10 cellular contexts compared by ENCODE assay signal in genomic region chr16:88628512-88628974, GRCh38. TPM values are rescaled to one million over a fixed set of nuclear protein-coding genes. Genes with fewer than 3 reads are reported as not detected.
DNase-seq lines count a peak whose midpoint lies in the region; ATAC-seq lines count a peak whose summit lies in the region.
"Had no signal": no experiment of that assay in that cellular context is flagged by ENCODE, and none has a peak within 500 bp of the region (broad histone marks: within the 10 kb centered on the region; RNA-seq: fewer than 3 reads in every experiment).

No MANE protein-coding gene starts in this region.

- H3K27me3 ChIP-seq in Karpas-422 (ENCODE audit: low read length): no peaks in the 10 kb centered on the region
- H3K27me3 ChIP-seq in naive thymus-derived CD4-positive, alpha-beta T cell (ENCODE audit: control insufficient read depth in 2 of 2, insufficient read depth in 2 of 2, low read length in 2 of 2): no peaks in the 10 kb centered on the region

- H4K20me1 ChIP-seq in Karpas-422 (ENCODE audit: insufficient read depth, low read depth, low read length): peaks cover 7% of the 10 kb centered on the region; the same call in 1 of the 2 replicates

- no peak overlapping the region for H3K4me2 ChIP-seq in Karpas-422 (ENCODE audit: low read depth, low read length, poor library complexity, severe bottlenecking)

- POLR2A ChIA-PET in naive thymus-derived CD4-positive, alpha-beta T cell (lab: Charles Lee): no interaction called here

- no peaks in the 10 kb centered on the region for H3K79me2 ChIP-seq in Karpas-422 (ENCODE audit: low read length)

- peak; percentile 28 for ATAC-seq in naive thymus-derived CD4-positive, alpha-beta T cell
- ATAC-seq in sciatic nerve: no peak

- peaks cover 0 to 18% (median 0%) of the 10 kb centered on the region in 5 donors for H3K36me3 Mint-ChIP-seq in naive thymus-derived CD4-positive, alpha-beta T cell

- H3K9me2 ChIP-seq in Karpas-422 (replicated peaks; ENCODE audit: insufficient read depth, low read length): no peaks in the 10 kb centered on the region

- CTCF ChIA-PET in naive thymus-derived CD4-positive, alpha-beta T cell (lab: Charles Lee): no interaction called here

- H3K36me3 ChIP-seq in Karpas-422 (ENCODE audit: insufficient read depth, low read length): no peaks in the 10 kb centered on the region; the same call in 1 of the 2 replicates
- H3K36me3 ChIP-seq in naive thymus-derived CD4-positive, alpha-beta T cell (ENCODE audit: control insufficient read depth in 2 of 3, insufficient read depth in 3 of 3, low read length in 3 of 3): peaks cover 0 to 77% (median 8%) of the 10 kb centered on the region in 3 experiments

- no peak overlapping the region for H3K9ac ChIP-seq in Karpas-422 (ENCODE audit: low read length)

- peaks cover 0 to 5% (median 0%) of the 10 kb centered on the region in 7 donors for H3K4me1 Mint-ChIP-seq in naive thymus-derived CD4-positive, alpha-beta T cell

- peaks cover 5% of the 10 kb centered on the region for H3K4me1 ChIP-seq in Karpas-422 (ENCODE audit: low read length)
- H3K4me1 ChIP-seq in naive thymus-derived CD4-positive, alpha-beta T cell (ENCODE audit: control insufficient read depth in 2 of 2, insufficient read depth in 2 of 2, low read length in 2 of 2): peaks cover 0 to 4% of the 10 kb centered on the region in 2 donors
- H3K4me1 ChIP-seq: HAP-1 had no signal

- H3K9me3 ChIP-seq in Karpas-422 (ENCODE audit: low read length): no peaks in the 10 kb centered on the region
- no peaks in the 10 kb centered on the region for H3K9me3 ChIP-seq in naive thymus-derived CD4-positive, alpha-beta T cell (ENCODE audit: control insufficient read depth in 2 of 3, low read length in 3 of 3)
- H3K9me3 ChIP-seq: HAP-1 had no signal

- H3K27ac Mint-ChIP-seq in naive thymus-derived CD4-positive, alpha-beta T cell: peak overlapping the region in 1 of 9 donors; percentile 22
- H3K27ac Mint-ChIP-seq: activated naive CD8-positive, alpha-beta T cell treated with anti-CD3 and anti-CD28 coated beads, Interleukin-2, amount 10 ng/mL, durations not matched to agents 7 days and 5 days had no signal

- H2AFZ ChIP-seq in Karpas-422 (ENCODE audit: low read length): no peak overlapping the region

- H3K9me3 Mint-ChIP-seq in naive thymus-derived CD4-positive, alpha-beta T cell: no peaks in the 10 kb centered on the region
- H3K9me3 Mint-ChIP-seq: activated naive CD8-positive, alpha-beta T cell treated with anti-CD3 and anti-CD28 coated beads, Interleukin-2, amount 10 ng/mL, durations not matched to agents 7 days and 5 days had no signal

- DNase-seq in ELF-1 (ENCODE audit: low read depth, low spot score) (peak; percentile 88), Karpas-422 (peak; percentile 58), dermis blood vessel endothelial cell (peak; percentile 45), T1000 (lab: John Stamatoyannopoulos, UW) (no peak), sciatic nerve (ENCODE audit: low spot score) (no peak)
- no peak for DNase-seq in naive thymus-derived CD4-positive, alpha-beta T cell
- DNase-seq in effector CD8-positive, alpha-beta T cell (lab: John Stamatoyannopoulos, UW): no peak
- DNase-seq: activated naive CD8-positive, alpha-beta T cell treated with anti-CD3 and anti-CD28 coated beads, Interleukin-2, amount 10 ng/mL, durations not matched to agents 7 days and 5 days had no signal

- H3K27ac ChIP-seq in Karpas-422 (ENCODE audit: low read length): no peak overlapping the region
- H3K27ac ChIP-seq in naive thymus-derived CD4-positive, alpha-beta T cell (ENCODE audit: low read depth, low read length): no peak overlapping the region

- H3K4me3 ChIP-seq in Karpas-422 (ENCODE audit: low read length): no peak overlapping the region
- no peak overlapping the region for H3K4me3 ChIP-seq in naive thymus-derived CD4-positive, alpha-beta T cell (ENCODE audit: low read length)
- H3K4me3 ChIP-seq: HAP-1 had no signal

- intact Hi-C loops in naive thymus-derived CD4-positive, alpha-beta T cell (cut with micrococcal nuclease): no loop called here
- intact Hi-C loops in sciatic nerve (cut with DNase I): no loop called here

- no peak overlapping the region for H3K4me3 Mint-ChIP-seq in naive thymus-derived CD4-positive, alpha-beta T cell
- H3K4me3 Mint-ChIP-seq: activated naive CD8-positive, alpha-beta T cell treated with anti-CD3 and anti-CD28 coated beads, Interleukin-2, amount 10 ng/mL, durations not matched to agents 7 days and 5 days had no signal

- H3K27me3 Mint-ChIP-seq in naive thymus-derived CD4-positive, alpha-beta T cell: no peaks in the 10 kb centered on the region
- H3K27me3 Mint-ChIP-seq: activated naive CD8-positive, alpha-beta T cell treated with anti-CD3 and anti-CD28 coated beads, Interleukin-2, amount 10 ng/mL, durations not matched to agents 7 days and 5 days had no signal

RNA-seq across cellular contexts. Expression of gene IL17C, which starts 9.8 kb away (rescaled TPM):
- not detected in 2 replicates for total RNA-seq in Karpas-422 (2014; rRNA removed; shearing (Covaris generic); ENCODE audit: low replicate concordance)
- total RNA-seq in dermis blood vessel endothelial cell: not detected in 2 replicates
- total RNA-seq in naive thymus-derived CD4-positive, alpha-beta T cell: under 1 TPM in 1 of 5 experiments, not detected in 4; 0.37 TPM
- not detected for polyA plus RNA-seq in naive thymus-derived CD4-positive, alpha-beta T cell
- not detected for total RNA-seq in sciatic nerve
- total RNA-seq: mesenteric fat pad had no signal

RNA-seq across cellular contexts. Expression of gene CYBA, which starts 22.3 kb away (rescaled TPM):
- total RNA-seq in Karpas-422 (2014; rRNA removed; shearing (Covaris generic); ENCODE audit: low replicate concordance): 395 and 1,207 TPM in 2 replicates
- 135 and 286 TPM in 2 replicates for total RNA-seq in dermis blood vessel endothelial cell
- 100 to 1,000 TPM; 240 to 498 (median 281) TPM for total RNA-seq in naive thymus-derived CD4-positive, alpha-beta T cell
- 100 to 1,000 TPM; 454 to 537 TPM for polyA plus RNA-seq in naive thymus-derived CD4-positive, alpha-beta T cell
- 87.4 TPM for total RNA-seq in sciatic nerve

RNA-seq across cellular contexts. Expression of gene MVD, which starts 34.3 kb away (rescaled TPM):
- total RNA-seq in Karpas-422 (2014; rRNA removed; shearing (Covaris generic); ENCODE audit: low replicate concordance): 35.0 and 82.2 TPM in 2 replicates
- total RNA-seq in dermis blood vessel endothelial cell: 63.3 and 119 TPM in 2 replicates
- 10 to 100 TPM; 37.7 to 66.9 (median 42.7) TPM for total RNA-seq in naive thymus-derived CD4-positive, alpha-beta T cell
- 10 to 100 TPM; 12.9 to 23.5 TPM for polyA plus RNA-seq in naive thymus-derived CD4-positive, alpha-beta T cell
- total RNA-seq in sciatic nerve: 64.4 TPM

RNA-seq across cellular contexts. Expression of gene SNAI3, which starts 57.8 kb away (rescaled TPM):
- 1.3 and 1.4 TPM in 2 replicates for total RNA-seq in Karpas-422 (2014; rRNA removed; shearing (Covaris generic); ENCODE audit: low replicate concordance)
- total RNA-seq in dermis blood vessel endothelial cell: 0.09 TPM in 1 of 2 replicates, not detected in the other
- total RNA-seq in naive thymus-derived CD4-positive, alpha-beta T cell: 10 to 100 TPM in 1 of 5 experiments, 1 to 10 TPM in 4; 2.7 to 13.0 (median 6.1) TPM
- polyA plus RNA-seq in naive thymus-derived CD4-positive, alpha-beta T cell: 10 to 100 TPM in 1 of 2 donors, 1 to 10 TPM in 1; 6.5 to 13.5 TPM
- total RNA-seq in sciatic nerve: 0.53 TPM

RNA-seq across cellular contexts. Expression of gene ZC3H18, which starts 58.3 kb away (rescaled TPM):
- total RNA-seq in Karpas-422 (2014; rRNA removed; shearing (Covaris generic); ENCODE audit: low replicate concordance): 8.3 and 17.5 TPM in 2 replicates
- 15.3 and 17.3 TPM in 2 replicates for total RNA-seq in dermis blood vessel endothelial cell
- 10 to 100 TPM; 74.0 to 97.8 (median 82.6) TPM for total RNA-seq in naive thymus-derived CD4-positive, alpha-beta T cell
- 10 to 100 TPM; 11.0 to 23.9 TPM for polyA plus RNA-seq in naive thymus-derived CD4-positive, alpha-beta T cell
- 46.9 TPM for total RNA-seq in sciatic nerve

Comparison
In these comparisons a context has a peak if more than half of its experiments do, and no peak if none do; other contexts are left out.
1. DNase-seq: peak in ELF-1 (single experiment), Karpas-422 (single experiment) and dermis blood vessel endothelial cell (single experiment); none in naive thymus-derived CD4-positive, alpha-beta T cell (0 of 9), T1000 (single experiment), sciatic nerve (single experiment) and effector CD8-positive, alpha-beta T cell (single experiment).